ENCODE assay signal across 17 cellular contexts in genomic region chr16:50955311-50955710, GRCh38.
DNase-seq lines count a peak whose midpoint lies in the region; ATAC-seq and TF ChIP-seq lines count a peak whose summit lies in the region.
"Had no signal": no experiment of that assay in that cellular context is flagged by ENCODE, and none has a peak within 500 bp of the region (broad histone marks: within the 10 kb centered on the region; RNA-seq: fewer than 3 reads in every experiment).

No MANE protein-coding gene starts in this region.

- no peaks in the 10 kb centered on the region for H3K4me1 ChIP-seq in HEK293 (ENCODE audit: control insufficient read depth, insufficient read depth, low read length)
- H3K4me1 ChIP-seq in right lobe of liver = peaks cover 0 to 17% (median 4%) of the 10 kb centered on the region in 4 donors
- no peaks in the 10 kb centered on the region for H3K4me1 ChIP-seq in upper lobe of left lung
- no peaks in the 10 kb centered on the region for H3K4me1 ChIP-seq in naive thymus-derived CD4-positive, alpha-beta T cell (ENCODE audit: control insufficient read depth in 2 of 2, insufficient read depth in 2 of 2, low read length in 2 of 2)
- H3K4me1 ChIP-seq: HAP-1 had no signal

- DNase-seq in LNCaP clone FGC (ENCODE audit: low read depth) (peak; percentile 70), right lobe of liver (no peak), left colon (no peak), upper lobe of left lung (no peak)
- no peak for DNase-seq in naive thymus-derived CD4-positive, alpha-beta T cell
- DNase-seq: C1 segment of cervical spinal cord; Calu3; CD4-positive, alpha-beta memory T cell; COR-L47; DND-41; GDM1; GOT3 had no signal

- H3K9me3 ChIP-seq in HEK293 (ENCODE audit: control insufficient read depth, insufficient read depth, low read depth, low read length) = no peaks in the 10 kb centered on the region
- no peaks in the 10 kb centered on the region for H3K9me3 ChIP-seq in right lobe of liver
- no peaks in the 10 kb centered on the region for H3K9me3 ChIP-seq in upper lobe of left lung
- no peaks in the 10 kb centered on the region for H3K9me3 ChIP-seq in naive thymus-derived CD4-positive, alpha-beta T cell (ENCODE audit: control insufficient read depth in 2 of 3, low read length in 3 of 3)
- H3K9me3 ChIP-seq: HAP-1 had no signal

- CTCF ChIA-PET in HEK293 (lab: Yijun Ruan, JAX) = interaction anchor here (0.7 kb wide), 1 partner anchor 827 kb away, joined by 3 read pairs; no protein-coding TSS in a partner anchor
- CTCF ChIA-PET in naive thymus-derived CD4-positive, alpha-beta T cell (lab: Charles Lee) = no interaction called here

- H3K36me3 Mint-ChIP-seq in naive thymus-derived CD4-positive, alpha-beta T cell = no peaks in the 10 kb centered on the region
- H3K36me3 Mint-ChIP-seq: CD4-positive, alpha-beta memory T cell had no signal

- H3K27ac Mint-ChIP-seq in naive thymus-derived CD4-positive, alpha-beta T cell = no peak overlapping the region
- H3K27ac Mint-ChIP-seq: CD4-positive, alpha-beta memory T cell had no signal

- ATAC-seq in right lobe of liver (peak in 3 of 4 donors; percentile 61 to 85 (median 74)), GM19324 (IDR thresholded peaks at IDR 0.05; ENCODE audit: low FRiP score, unreplicated experiment) (no peak), left colon (no peak), upper lobe of left lung (ENCODE audit: low FRiP score in 2 of 2) (no peak)
- no peak for ATAC-seq in naive thymus-derived CD4-positive, alpha-beta T cell
- ATAC-seq: GM12878 had no signal

- H3K36me3 ChIP-seq in HEK293 (ENCODE audit: control insufficient read depth in 2 of 2, insufficient read depth in 1 of 2, low read length in 2 of 2) (no peaks in the 10 kb centered on the region), right lobe of liver (no peaks in the 10 kb centered on the region), upper lobe of left lung (no peaks in the 10 kb centered on the region)
- H3K36me3 ChIP-seq in naive thymus-derived CD4-positive, alpha-beta T cell (ENCODE audit: control insufficient read depth in 2 of 3, insufficient read depth in 3 of 3, low read length in 3 of 3) = no peaks in the 10 kb centered on the region
- H3K36me3 ChIP-seq: HAP-1 had no signal

- no peaks in the 10 kb centered on the region for H3K4me1 Mint-ChIP-seq in naive thymus-derived CD4-positive, alpha-beta T cell
- H3K4me1 Mint-ChIP-seq: CD4-positive, alpha-beta memory T cell had no signal

- intact Hi-C loops in right lobe of liver (cut with DNase I) = no loop called here
- intact Hi-C loops in left colon (cut with DNase I, micrococcal nuclease) = no loop called here
- intact Hi-C loops in naive thymus-derived CD4-positive, alpha-beta T cell (cut with micrococcal nuclease) = no loop called here

- TF ChIP-seq POLR2A in right lobe of liver (IDR thresholded peaks at IDR 0.05) = no peak
- no peak for TF ChIP-seq POLR2A in upper lobe of left lung (IDR thresholded peaks at IDR 0.05)

- H3K4me3 ChIP-seq in HEK293 (ENCODE audit: low read depth, low read length) (no peak overlapping the region), LNCaP clone FGC (ENCODE audit: low read depth, low read length) (no peak overlapping the region), right lobe of liver (no peak overlapping the region), upper lobe of left lung (no peak overlapping the region)
- no peak overlapping the region for H3K4me3 ChIP-seq in naive thymus-derived CD4-positive, alpha-beta T cell (ENCODE audit: low read length)
- H3K4me3 ChIP-seq: GM12878, HAP-1 had no signal

- H3K27ac ChIP-seq in HEK293 (ENCODE audit: extremely low read depth, low read depth, low read length) = no peak overlapping the region
- peak overlapping the region; percentile 40 for H3K27ac ChIP-seq in VCaP
- H3K27ac ChIP-seq in right lobe of liver = no peak overlapping the region
- no peak overlapping the region for H3K27ac ChIP-seq in upper lobe of left lung
- no peak overlapping the region for H3K27ac ChIP-seq in naive thymus-derived CD4-positive, alpha-beta T cell (ENCODE audit: low read depth, low read length)

- WGBS in right lobe of liver (ENCODE audit: insufficient coverage, low coverage, low lambda C conversion rate, missing lambda C conversion rate) = 28% methylated on average over 2 of the region's 2 CpGs
- WGBS in upper lobe of left lung, 2 donors = 59 to 60% methylated on average over 2 of the region's 2 CpGs

- TF ChIP-seq CTCF in HEK293 (tag by site-specific recombination; IDR thresholded peaks at IDR 0.05) (no peak), LNCaP clone FGC (IDR thresholded peaks at IDR 0.05; ENCODE audit: control insufficient read depth, extremely low read depth, insufficient read depth) (no peak), VCaP (conservative IDR thresholded peaks at IDR 0.05) (no peak), right lobe of liver (IDR thresholded peaks at IDR 0.05) (no peak), upper lobe of left lung (IDR thresholded peaks at IDR 0.05) (no peak)

- H3K27me3 ChIP-seq in right lobe of liver (no peaks in the 10 kb centered on the region), upper lobe of left lung (no peaks in the 10 kb centered on the region)
- H3K27me3 ChIP-seq in naive thymus-derived CD4-positive, alpha-beta T cell (ENCODE audit: control insufficient read depth in 2 of 2, insufficient read depth in 2 of 2, low read length in 2 of 2) = no peaks in the 10 kb centered on the region

- no peak for TF ChIP-seq EP300 in upper lobe of left lung (IDR thresholded peaks at IDR 0.05)

- POLR2A ChIA-PET in HEK293 (lab: Yijun Ruan, JAX) = interaction anchor here (0.7 kb wide), 1 partner anchor 1026 kb away, joined by 3 read pairs; no protein-coding TSS in a partner anchor
- POLR2A ChIA-PET in naive thymus-derived CD4-positive, alpha-beta T cell (lab: Charles Lee) = no interaction called here

- H3K27me3 Mint-ChIP-seq in naive thymus-derived CD4-positive, alpha-beta T cell = peaks cover 2 to 34% (median 21%) of the 10 kb centered on the region in 5 donors

- no peak overlapping the region for H3K4me3 Mint-ChIP-seq in naive thymus-derived CD4-positive, alpha-beta T cell
- H3K4me3 Mint-ChIP-seq: CD4-positive, alpha-beta memory T cell had no signal

- H3K9me3 Mint-ChIP-seq in naive thymus-derived CD4-positive, alpha-beta T cell = peaks cover 0 to 3% (median 0%) of the 10 kb centered on the region in 11 donors

TF ChIP-seq in HEK293, 187 proteins besides CTCF, POLR2A, EP300 and RAD21 (continues in another document):
- no peak for TF ChIP-seq ZNF114 (tag by site-specific recombination; IDR thresholded peaks at IDR 0.05)
- no peak for TF ChIP-seq ZNF302 (tag by site-specific recombination; IDR thresholded peaks at IDR 0.05; ENCODE audit: low read depth)
- TF ChIP-seq KLF17 (tag by site-specific recombination; IDR thresholded peaks at IDR 0.05) = no peak
- TF ChIP-seq ZFHX2 (tag by site-specific recombination; conservative IDR thresholded peaks at IDR 0.05) = no peak
- TF ChIP-seq ZNF23 (tag by site-specific recombination; IDR thresholded peaks at IDR 0.05; ENCODE audit: borderline replicate concordance) = no peak
- TF ChIP-seq ZNF580 (tag by site-specific recombination; IDR thresholded peaks at IDR 0.05) = peak; percentile 18; the same call in 1 of the 2 replicates
- TF ChIP-seq KLF1 (tag by site-specific recombination; IDR thresholded peaks at IDR 0.05) = peak; percentile 19; the same call in 1 of the 2 replicates
- TF ChIP-seq ZNF324 (tag by site-specific recombination; IDR thresholded peaks at IDR 0.05) = no peak
- no peak for TF ChIP-seq SCRT2 (tag by site-specific recombination; IDR thresholded peaks at IDR 0.05)
- no peak for TF ChIP-seq ZNF830 (tag by site-specific recombination; IDR thresholded peaks at IDR 0.05; ENCODE audit: low read depth)
- TF ChIP-seq IKZF3 (tag by site-specific recombination; IDR thresholded peaks at IDR 0.05) = no peak
- no peak for TF ChIP-seq ZNF404 (tag by site-specific recombination; IDR thresholded peaks at IDR 0.05)
- no peak for TF ChIP-seq GFI1B (tag by site-specific recombination; IDR thresholded peaks at IDR 0.05)
- no peak for TF ChIP-seq ZNF558 (tag by site-specific recombination; IDR thresholded peaks at IDR 0.05)
- TF ChIP-seq GLI4 (tag by site-specific recombination; IDR thresholded peaks at IDR 0.05) = no peak
- no peak for TF ChIP-seq HOXD13 (CRISPR knock-in tag; IDR thresholded peaks at IDR 0.05; ENCODE audit: borderline replicate concordance)
- TF ChIP-seq ZNF585B (tag by site-specific recombination; IDR thresholded peaks at IDR 0.05) = no peak
- TF ChIP-seq ZNF660 (tag by site-specific recombination; IDR thresholded peaks at IDR 0.05) = no peak
- no peak for TF ChIP-seq PBX3 (CRISPR knock-in tag; IDR thresholded peaks at IDR 0.05)
- TF ChIP-seq YY2 (tag by site-specific recombination; IDR thresholded peaks at IDR 0.05) = no peak
- TF ChIP-seq ZNF121 (tag by site-specific recombination; IDR thresholded peaks at IDR 0.05) = no peak
- no peak for TF ChIP-seq ZNF175 (tag by site-specific recombination; IDR thresholded peaks at IDR 0.05)
- TF ChIP-seq ZBTB7A (tag by site-specific recombination; IDR thresholded peaks at IDR 0.05; ENCODE audit: low read depth) = no peak
- TF ChIP-seq ZNF548 (tag by site-specific recombination; IDR thresholded peaks at IDR 0.05) = no peak
- no peak for TF ChIP-seq ZNF155 (tag by site-specific recombination; IDR thresholded peaks at IDR 0.05)

Comparison
In these comparisons a context has a peak if more than half of its experiments do, and no peak if none do; other contexts are left out.
1. ATAC-seq: peak in right lobe of liver (3 of 4); none in GM19324 (single experiment), left colon (single experiment), upper lobe of left lung (0 of 2) and naive thymus-derived CD4-positive, alpha-beta T cell (single experiment).